In the genomic region with DNA sequence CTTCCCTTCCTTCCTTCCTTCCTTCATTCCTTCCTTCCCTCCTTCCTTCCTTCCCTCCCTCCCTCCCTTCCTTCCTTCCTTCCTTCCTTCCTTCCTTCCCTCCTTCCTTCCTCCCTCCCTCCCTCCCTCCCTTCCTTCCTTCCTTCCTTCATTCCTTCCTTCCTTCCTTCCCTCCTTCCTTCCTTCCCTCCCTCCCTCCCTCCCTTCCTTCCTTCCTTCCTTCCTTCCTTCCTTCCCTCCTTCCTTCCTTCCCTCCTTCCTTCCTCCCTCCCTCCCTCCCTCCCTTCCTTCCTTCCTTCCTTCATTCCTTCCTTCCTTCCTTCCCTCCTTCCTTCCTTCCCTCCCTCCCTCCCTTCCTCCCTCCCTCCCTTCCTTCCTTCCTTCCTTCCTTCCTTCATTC, we compare ENCODE assay signal across 2 cellular contexts. TPM values are rescaled to one million over a fixed set of nuclear protein-coding genes. Genes with fewer than 3 reads are reported as not detected.
"Had no signal": no experiment of that assay in that cellular context is flagged by ENCODE, and none has a peak within 500 bp of the region (broad histone marks: within the 10 kb centered on the region; RNA-seq: fewer than 3 reads in every experiment).

No MANE protein-coding gene starts in this region.

RNA-seq across cellular contexts. Expression of gene HS3ST2, which starts 4.8 kb away (rescaled TPM):
- total RNA-seq: G401, GM12878 had no signal
- polyA plus RNA-seq: GM12878 had no signal
